28 cellular contexts compared by ENCODE assay signal in genomic region chr5:66708368-66708767, GRCh38.
DNase-seq lines count a peak whose midpoint lies in the region; ATAC-seq, FAIRE-seq and TF ChIP-seq lines count a peak whose summit lies in the region.
"Had no signal": no experiment of that assay in that cellular context is flagged by ENCODE, and none has a peak within 500 bp of the region (broad histone marks: within the 10 kb centered on the region; RNA-seq: fewer than 3 reads in every experiment).

No MANE protein-coding gene starts in this region.

- TF ChIP-seq POLR2A in GM12892 (IDR thresholded peaks at IDR 0.05; ENCODE audit: low read depth, low read length) = no peak

- ATAC-seq in GM19351 (IDR thresholded peaks at IDR 0.05; ENCODE audit: unreplicated experiment) = peak; percentile 76
- ATAC-seq in HG03520 (IDR thresholded peaks at IDR 0.05; ENCODE audit: unreplicated experiment) = peak; percentile 84
- ATAC-seq: left ventricle myocardium superior; naive thymus-derived CD4-positive, alpha-beta T cell; sciatic nerve had no signal

- peaks cover 6% of the 10 kb centered on the region for H3K4me1 ChIP-seq in HEK293 (ENCODE audit: control insufficient read depth, insufficient read depth, low read length)
- H3K4me1 ChIP-seq: HAP-1, transverse colon had no signal

- FAIRE-seq in GM12892 (lab: Jason Lieb, UNC) = peak; percentile 5
- FAIRE-seq: endometrium had no signal

- DNase-seq in GM12892 (ENCODE audit: insufficient read length) = no peak
- no peak for DNase-seq in NCI-H1436 (lab: John Stamatoyannopoulos, UW)
- DNase-seq in NCI-H1417 (lab: John Stamatoyannopoulos, UW) = no peak
- DNase-seq in ecto neural progenitor cell (ENCODE audit: low spot score) = no peak
- DNase-seq in putamen (ENCODE audit: low spot score) = no peak
- DNase-seq: activated CD4-positive, alpha-beta T cell treated with anti-CD3 and anti-CD28 coated beads for 4 hours; amniotic stem cell; CD4-positive, alpha-beta T cell; DND-41; foreskin fibroblast; GF-D8; head of caudate nucleus; islet precursor cell; KG1; left ventricle myocardium superior; MG63; naive thymus-derived CD4-positive, alpha-beta T cell; NCI-H345; SIG-M5; transverse colon had no signal

- POLR2A ChIA-PET in HEK293 (lab: Yijun Ruan, JAX) = no interaction called here

- CTCF ChIA-PET in HEK293 (lab: Yijun Ruan, JAX) = no interaction called here

- no peak overlapping the region for H3K4me3 ChIP-seq in HEK293 (ENCODE audit: low read depth, low read length)
- H3K4me3 ChIP-seq: esophagus muscularis mucosa, HAP-1, MG63, transverse colon had no signal

- H3K9me3 ChIP-seq in HEK293 (ENCODE audit: control insufficient read depth, insufficient read depth, low read depth, low read length) = no peaks in the 10 kb centered on the region
- H3K9me3 ChIP-seq: MG63, transverse colon had no signal

- H3K36me3 ChIP-seq in HEK293 (ENCODE audit: control insufficient read depth in 2 of 2, insufficient read depth in 1 of 2, low read length in 2 of 2) = no peaks in the 10 kb centered on the region
- H3K36me3 ChIP-seq: esophagus muscularis mucosa, HAP-1, MG63, transverse colon had no signal

- no peak for TF ChIP-seq CTCF in HEK293 (tag by site-specific recombination; IDR thresholded peaks at IDR 0.05)

- no peak overlapping the region for H3K27ac ChIP-seq in HEK293 (ENCODE audit: extremely low read depth, low read depth, low read length)
- H3K27ac ChIP-seq: esophagus muscularis mucosa, HL-60, transverse colon had no signal

TF ChIP-seq in HEK293, 187 proteins besides CTCF, POLR2A, EP300 and RAD21:
- TF ChIP-seq ZNF146 (tag by site-specific recombination; IDR thresholded peaks at IDR 0.05) (no peak), PRDM1 (tag by site-specific recombination; IDR thresholded peaks at IDR 0.05) (0 out of 2 replicates have a peak, but pooled peaks have one; percentile 10)
